19 cellular contexts compared by ENCODE assay signal in genomic region chr16:11526921-11527320, GRCh38. TPM values are rescaled to one million over a fixed set of nuclear protein-coding genes. Genes with fewer than 3 reads are reported as not detected.
DNase-seq lines count a peak whose midpoint lies in the region; ATAC-seq and TF ChIP-seq lines count a peak whose summit lies in the region.
"Had no signal": no experiment of that assay in that cellular context is flagged by ENCODE, and none has a peak within 500 bp of the region (broad histone marks: within the 10 kb centered on the region; RNA-seq: fewer than 3 reads in every experiment).

No MANE protein-coding gene starts in this region.

- peak overlapping the region; percentile 16 for H3K9ac ChIP-seq in iPS-15b (ENCODE audit: low read depth, low read length)

- H3K4me1 Mint-ChIP-seq in GM23338: peaks cover 11% of the 10 kb centered on the region; the same call in 2 of the 3 replicates
- H3K4me1 Mint-ChIP-seq in stimulated activated naive B cell treated with anti-CD40 and anti-IgM and Interleukin-4, amounts not matched to agents 10 μg/mL and 1 μg/mL and 100 μg/mL, for 72 hours: peaks cover 11 to 23% of the 10 kb centered on the region in 2 donors

- H3K4me1 ChIP-seq in GM23338 (ENCODE audit: insufficient read depth): peaks cover 12% of the 10 kb centered on the region
- H3K4me1 ChIP-seq in iPS-15b (ENCODE audit: control insufficient read depth, insufficient read depth, low read length): no peaks in the 10 kb centered on the region

- H3K4me2 ChIP-seq in GM23338: peak overlapping the region; percentile 58; the same call in 1 of the 2 replicates

- H2AFZ ChIP-seq in GM23338: peak overlapping the region; percentile 98

- H3K27me3 Mint-ChIP-seq in GM23338 (ENCODE audit: insufficient read depth, low read depth, poor library complexity): peaks cover 4% of the 10 kb centered on the region
- peaks cover 12 to 21% of the 10 kb centered on the region in 2 donors for H3K27me3 Mint-ChIP-seq in stimulated activated naive B cell treated with anti-CD40 and anti-IgM and Interleukin-4, amounts not matched to agents 10 μg/mL and 1 μg/mL and 100 μg/mL, for 72 hours

- H3K4me3 ChIP-seq in GM23338: no peak overlapping the region; the same call in 1 of the 2 replicates
- no peak overlapping the region for H3K4me3 ChIP-seq in iPS-15b (ENCODE audit: low read depth, low read length)
- H3K4me3 ChIP-seq: left ventricle myocardium inferior had no signal

- TF ChIP-seq CTCF in GM23338 (conservative IDR thresholded peaks at IDR 0.05; ENCODE audit: low read depth in 2 of 2): no peak

- no peaks in the 10 kb centered on the region for H3K36me3 ChIP-seq in GM23338 (ENCODE audit: insufficient read depth)
- H3K36me3 ChIP-seq in iPS-15b (ENCODE audit: control insufficient read depth, insufficient read depth, low read length): no peaks in the 10 kb centered on the region
- H3K36me3 ChIP-seq: left ventricle myocardium inferior had no signal

- peak overlapping the region; percentile 52 for H3K4me3 Mint-ChIP-seq in GM23338
- no peak overlapping the region for H3K4me3 Mint-ChIP-seq in stimulated activated naive B cell treated with anti-CD40 and anti-IgM and Interleukin-4, amounts not matched to agents 10 μg/mL and 1 μg/mL and 100 μg/mL, for 72 hours

- ATAC-seq in GM23338: peak; percentile 80
- ATAC-seq in SK-N-SH treated with all-trans-retinoic acid at 6 μM for 48 hours: peak; percentile 72
- ATAC-seq in stimulated activated naive B cell treated with anti-CD40 and anti-IgM and Interleukin-4, amounts not matched to agents 10 μg/mL and 1 μg/mL and 100 μg/mL, for 72 hours (replicated peaks): peak; percentile 50 to 65
- no peak for ATAC-seq in GM21447 (IDR thresholded peaks at IDR 0.05; ENCODE audit: unreplicated experiment)
- no peak for ATAC-seq in GM21825 (IDR thresholded peaks at IDR 0.05; ENCODE audit: unreplicated experiment)
- no peak for ATAC-seq in Right ventricle myocardium inferior

- no peaks in the 10 kb centered on the region for H3K79me2 ChIP-seq in GM23338 (replicated peaks; ENCODE audit: insufficient read depth)

- H3K9me2 ChIP-seq in GM23338 (ENCODE audit: insufficient read depth): no peaks in the 10 kb centered on the region

- H3K27ac ChIP-seq in GM23338 (ENCODE audit: low read depth): no peak overlapping the region
- H3K27ac ChIP-seq: left ventricle myocardium inferior had no signal

- no peaks in the 10 kb centered on the region for H3K27me3 ChIP-seq in GM23338 (ENCODE audit: insufficient read depth)
- H3K27me3 ChIP-seq in iPS-15b (ENCODE audit: control insufficient read depth, insufficient read depth, low read length): no peaks in the 10 kb centered on the region

- no peaks in the 10 kb centered on the region for H3K9me3 Mint-ChIP-seq in GM23338
- H3K9me3 Mint-ChIP-seq in stimulated activated naive B cell treated with anti-CD40 and anti-IgM and Interleukin-4, amounts not matched to agents 10 μg/mL and 1 μg/mL and 100 μg/mL, for 72 hours: no peaks in the 10 kb centered on the region

- peak; percentile 53 for DNase-seq in GM23338 (ENCODE audit: low spot score)
- DNase-seq in stimulated activated naive B cell treated with anti-CD40 and anti-IgM and Interleukin-4, amounts not matched to agents 10 μg/mL and 1 μg/mL and 100 μg/mL, for 72 hours: no peak
- DNase-seq in Right ventricle myocardium inferior (ENCODE audit: missing footprints): no peak
- DNase-seq: activated CD8-positive, alpha-beta memory T cell treated with anti-CD3 and anti-CD28 coated beads, Interleukin-2, amount 50 U/mL, for 48 hours; activated gamma-delta T cell; AML-193; amniotic stem cell; Calu3; left ventricle myocardium inferior; NCI-H1436; NCI-H510A treated with DMSO at 0.1 percent for 48 hours; posterior cingulate gyrus; stimulated activated CD4-positive, alpha-beta T cell treated with anti-CD3 and anti-CD28 coated beads, Interleukin-4, amount 100 ng/mL, for 24 hours; stimulated activated CD8-positive, alpha-beta memory T cell treated with anti-CD3 and anti-CD28 coated beads, Interleukin-4, amount 100 ng/mL, for 48 hours; T1000 had no signal

- intact Hi-C loops in Right ventricle myocardium inferior (cut with DNase I): no loop called here

- no peaks in the 10 kb centered on the region for H4K20me1 ChIP-seq in GM23338 (replicated peaks; ENCODE audit: insufficient read depth)

- H3K27ac Mint-ChIP-seq in GM23338: no peak overlapping the region
- no peak overlapping the region for H3K27ac Mint-ChIP-seq in stimulated activated naive B cell treated with anti-CD40 and anti-IgM and Interleukin-4, amounts not matched to agents 10 μg/mL and 1 μg/mL and 100 μg/mL, for 72 hours

- H3K9me3 ChIP-seq in iPS-15b (ENCODE audit: control insufficient read depth, insufficient read depth, low read length): no peaks in the 10 kb centered on the region

- H3F3A ChIP-seq in GM23338 (replicated peaks; ENCODE audit: low read depth): no peaks in the 10 kb centered on the region

- no peaks in the 10 kb centered on the region for H3K36me3 Mint-ChIP-seq in GM23338 (ENCODE audit: low read depth)
- H3K36me3 Mint-ChIP-seq in stimulated activated naive B cell treated with anti-CD40 and anti-IgM and Interleukin-4, amounts not matched to agents 10 μg/mL and 1 μg/mL and 100 μg/mL, for 72 hours: peaks cover 0 to 2% of the 10 kb centered on the region in 2 donors

TF ChIP-seq in GM23338, 12 proteins besides CTCF, POLR2A, EP300 and RAD21 (continues in another document):
- TF ChIP-seq STAT1 (IDR thresholded peaks at IDR 0.05; ENCODE audit: unreplicated experiment): no peak
- no peak for TF ChIP-seq ZNF331 (CRISPR knock-in tag; IDR thresholded peaks at IDR 0.05; ENCODE audit: low read depth)
- no peak for TF ChIP-seq EZH2 (IDR thresholded peaks at IDR 0.05; ENCODE audit: low read depth, unreplicated experiment)
- TF ChIP-seq ZNF114 (CRISPR knock-in tag; IDR thresholded peaks at IDR 0.05): no peak
- TF ChIP-seq JUNB (IDR thresholded peaks at IDR 0.05; ENCODE audit: unreplicated experiment): no peak
- TF ChIP-seq, protein P1, sequence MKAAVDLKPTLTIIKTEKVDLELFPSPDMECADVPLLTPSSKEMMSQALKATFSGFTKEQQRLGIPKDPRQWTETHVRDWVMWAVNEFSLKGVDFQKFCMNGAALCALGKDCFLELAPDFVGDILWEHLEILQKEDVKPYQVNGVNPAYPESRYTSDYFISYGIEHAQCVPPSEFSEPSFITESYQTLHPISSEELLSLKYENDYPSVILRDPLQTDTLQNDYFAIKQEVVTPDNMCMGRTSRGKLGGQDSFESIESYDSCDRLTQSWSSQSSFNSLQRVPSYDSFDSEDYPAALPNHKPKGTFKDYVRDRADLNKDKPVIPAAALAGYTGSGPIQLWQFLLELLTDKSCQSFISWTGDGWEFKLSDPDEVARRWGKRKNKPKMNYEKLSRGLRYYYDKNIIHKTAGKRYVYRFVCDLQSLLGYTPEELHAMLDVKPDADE (IDR thresholded peaks at IDR 0.05): no peak
- TF ChIP-seq POLR2AphosphoS5 (IDR thresholded peaks at IDR 0.05; ENCODE audit: low read depth): no peak
- no peak for TF ChIP-seq EZH2phosphoT487 (IDR thresholded peaks at IDR 0.05; ENCODE audit: unreplicated experiment)
- TF ChIP-seq NANOG (IDR thresholded peaks at IDR 0.05; ENCODE audit: borderline replicate concordance): no peak

TF ChIP-seq in SK-N-SH treated with all-trans-retinoic acid at 6 μM for 48 hours, 23 proteins besides CTCF, POLR2A, EP300 and RAD21 (continues in another document):
- TF ChIP-seq RARB (CRISPR knock-in tag; IDR thresholded peaks at IDR 0.05) (no peak), TOX (CRISPR knock-in tag; IDR thresholded peaks at IDR 0.05; ENCODE audit: borderline replicate concordance) (no peak), OSR1 (CRISPR knock-in tag; IDR thresholded peaks at IDR 0.05) (no peak), ZC3H10 (CRISPR knock-in tag; IDR thresholded peaks at IDR 0.05) (no peak), CSRNP3 (CRISPR knock-in tag; IDR thresholded peaks at IDR 0.05) (no peak), ZFP30 (CRISPR knock-in tag; IDR thresholded peaks at IDR 0.05) (no peak), GLIS3 (CRISPR knock-in tag; IDR thresholded peaks at IDR 0.05) (no peak)
- TF ChIP-seq, protein P2, sequence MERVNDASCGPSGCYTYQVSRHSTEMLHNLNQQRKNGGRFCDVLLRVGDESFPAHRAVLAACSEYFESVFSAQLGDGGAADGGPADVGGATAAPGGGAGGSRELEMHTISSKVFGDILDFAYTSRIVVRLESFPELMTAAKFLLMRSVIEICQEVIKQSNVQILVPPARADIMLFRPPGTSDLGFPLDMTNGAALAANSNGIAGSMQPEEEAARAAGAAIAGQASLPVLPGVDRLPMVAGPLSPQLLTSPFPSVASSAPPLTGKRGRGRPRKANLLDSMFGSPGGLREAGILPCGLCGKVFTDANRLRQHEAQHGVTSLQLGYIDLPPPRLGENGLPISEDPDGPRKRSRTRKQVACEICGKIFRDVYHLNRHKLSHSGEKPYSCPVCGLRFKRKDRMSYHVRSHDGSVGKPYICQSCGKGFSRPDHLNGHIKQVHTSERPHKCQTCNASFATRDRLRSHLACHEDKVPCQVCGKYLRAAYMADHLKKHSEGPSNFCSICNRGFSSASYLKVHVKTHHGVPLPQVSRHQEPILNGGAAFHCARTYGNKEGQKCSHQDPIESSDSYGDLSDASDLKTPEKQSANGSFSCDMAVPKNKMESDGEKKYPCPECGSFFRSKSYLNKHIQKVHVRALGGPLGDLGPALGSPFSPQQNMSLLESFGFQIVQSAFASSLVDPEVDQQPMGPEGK (CRISPR knock-in tag; IDR thresholded peaks at IDR 0.05; ENCODE audit: borderline replicate concordance): no peak

RNA-seq across cellular contexts. Expression of gene LITAF, which starts 59.8 kb away (rescaled TPM):
- total RNA-seq in GM23338 (2014; rRNA removed; shearing (Covaris generic)): 131 and 139 TPM in 2 replicates
- polyA plus RNA-seq in GM23338 (2016; fragmentation: Nextera tagmentation; extraction: Ambion mirVana): 147 and 158 TPM in 2 replicates
- 78.4 TPM for total RNA-seq in Right ventricle myocardium inferior

Comparison
In these comparisons a context has a peak if more than half of its experiments do, and no peak if none do; other contexts are left out.
1. ATAC-seq: peak in GM23338 (single experiment), SK-N-SH treated with all-trans-retinoic acid at 6 μM for 48 hours (single experiment) and stimulated activated naive B cell treated with anti-CD40 and anti-IgM and Interleukin-4, amounts not matched to agents 10 μg/mL and 1 μg/mL and 100 μg/mL, for 72 hours (2 of 2); none in GM21447 (single experiment), GM21825 (single experiment) and Right ventricle myocardium inferior (single experiment).